Comparison of ENCODE assay signal across 27 cellular contexts in the genomic region with DNA sequence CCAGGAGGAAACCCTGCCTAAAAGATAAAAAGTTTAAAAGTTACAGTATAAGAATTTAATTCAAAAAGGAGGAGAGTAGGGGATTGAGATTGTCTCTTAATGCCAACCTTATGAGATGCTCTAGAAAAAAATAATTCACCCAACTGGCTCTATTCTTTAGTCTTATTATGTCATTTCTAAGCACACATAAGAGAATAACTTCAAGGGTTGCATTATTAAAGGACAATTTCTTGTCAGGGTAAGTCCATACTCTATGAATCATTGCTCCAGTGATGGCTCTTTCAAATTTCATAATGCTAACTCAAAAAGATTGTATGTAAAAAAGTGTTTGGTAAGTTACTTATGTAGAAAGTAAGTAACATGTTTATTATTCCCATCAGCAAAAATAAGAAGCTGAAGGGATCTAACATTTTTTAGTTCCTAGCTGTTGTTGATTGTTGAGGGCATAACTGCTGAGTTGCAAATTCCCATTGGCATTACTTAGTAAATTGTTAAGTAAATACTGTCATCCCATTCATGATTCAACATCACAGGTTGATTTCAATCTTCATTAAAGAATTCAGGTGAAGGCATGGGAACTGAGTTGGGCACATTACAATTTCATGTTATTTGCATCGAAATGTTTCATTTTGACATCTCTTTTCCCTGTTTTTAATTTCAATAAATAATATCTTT. TPM values are rescaled to one million over a fixed set of nuclear protein-coding genes. Genes with fewer than 3 reads are reported as not detected.
"Had no signal": no experiment of that assay in that cellular context is flagged by ENCODE, and none has a peak within 500 bp of the region (broad histone marks: within the 10 kb centered on the region; RNA-seq: fewer than 3 reads in every experiment).

No MANE protein-coding gene starts in this region.

- H3K4me3 ChIP-seq: cardiac muscle cell, coronary artery, gastroesophageal sphincter, sigmoid colon, smooth muscle cell, stomach, tibial artery had no signal

- H3K27me3 ChIP-seq: cardiac muscle cell, gastroesophageal sphincter, sigmoid colon, stomach, tibial artery had no signal

- H3K36me3 ChIP-seq: cardiac muscle cell, tibial artery had no signal

- DNase-seq: activated CD4-positive, alpha-beta T cell treated with anti-CD3 and anti-CD28 coated beads for 4 hours; activated CD4-positive, alpha-beta T cell treated with anti-CD3 and anti-CD28 coated beads, Interleukin-2, amount 50 U/mL, for 4 hours; activated effector memory CD4-positive, alpha-beta T cell treated with Interleukin-2 at 50 U/mL for 16 hours; activated naive CD4-positive, alpha-beta T cell treated with Interleukin-2 at 50 U/mL for 16 hours; activated T-cell treated with anti-CD3 and anti-CD28 coated beads for 4 hours; activated T-cell treated with anti-CD3 and anti-CD28 coated beads, Interleukin-2, amount 50 U/mL, for 72 hours; anterior cingulate cortex; cerebellar nuclear complex; head of caudate nucleus; hippocampal formation; left cardiac atrium; left ventricle myocardium superior; sigmoid colon; stimulated activated CD4-positive, alpha-beta T cell treated with anti-CD3 and anti-CD28 coated beads, Interleukin-1b, Interleukin-23, amount 100 ng/mL, for 48 hours; stimulated activated CD4-positive, alpha-beta T cell treated with anti-CD3 and anti-CD28 coated beads, Interleukin-4, amount 100 ng/mL, for 4 hours; stimulated activated naive B cell treated with anti-CD40 and anti-IgM and Interleukin-4, amounts not matched to agents 10 μg/mL and 1 μg/mL and 100 μg/mL, for 72 hours; stomach; T-helper 9 cell; tibial artery had no signal

- FAIRE-seq: keratinocyte, TTC549 had no signal

- H3K4me1 ChIP-seq: tibial artery had no signal

- H3K27ac ChIP-seq: cardiac muscle cell, gastroesophageal sphincter, tibial artery, VCaP had no signal

- H3K9me3 ChIP-seq: gastroesophageal sphincter, sigmoid colon, stomach, tibial artery had no signal

- ATAC-seq: activated T-cell treated with anti-CD3 and anti-CD28 coated beads, Interleukin-2, amount 50 U/mL, for 72 hours; gastroesophageal sphincter; left cardiac atrium; left ventricle myocardium superior; stimulated activated naive B cell treated with anti-CD40 and anti-IgM and Interleukin-4, amounts not matched to agents 10 μg/mL and 1 μg/mL and 100 μg/mL, for 72 hours had no signal

- H3K4me2 ChIP-seq: smooth muscle cell had no signal

RNA-seq across cellular contexts. Expression of a gene that starts 28.6 kb away (rescaled TPM):
- total RNA-seq: activated T-cell treated with anti-CD3 and anti-CD28 coated beads, Interleukin-2, amount 50 U/mL, for 72 hours; osteocyte had no signal
